Comparison of ENCODE assay signal across 1 cellular context in genomic region chr1:89821322-89822108, GRCh38.
TF ChIP-seq lines count a peak whose summit lies in the region.

No MANE protein-coding gene starts in this region.

TF ChIP-seq in K562, 482 proteins besides CTCF, POLR2A, EP300 and RAD21 (continued from another document):
- TF ChIP-seq ZMIZ1 (IDR thresholded peaks at IDR 0.05; ENCODE audit: low read depth in 2 of 2, low read length in 2 of 2): 0 out of 4 replicates have a peak, but pooled peaks of 1 of the 2 experiments have one; percentile 13
- peak; percentile 67; the same call in 1 of the 2 replicates for TF ChIP-seq KAT7 (CRISPR knock-in tag; IDR thresholded peaks at IDR 0.05; ENCODE audit: borderline replicate concordance)
- no peak for TF ChIP-seq ZNF766 (CRISPR knock-in tag; conservative IDR thresholded peaks at IDR 0.05)
- peak; percentile 84 to 87 for TF ChIP-seq NRF1 (conservative IDR thresholded peaks at IDR 0.05 in 1 of 2, IDR thresholded peaks at IDR 0.05 in 1 of 2)
- 0 out of 2 replicates have a peak, but pooled peaks have one; percentile 22 for TF ChIP-seq SOX6 (IDR thresholded peaks at IDR 0.05)
